Comparison of ENCODE assay signal across 15 cellular contexts in the genomic region with DNA sequence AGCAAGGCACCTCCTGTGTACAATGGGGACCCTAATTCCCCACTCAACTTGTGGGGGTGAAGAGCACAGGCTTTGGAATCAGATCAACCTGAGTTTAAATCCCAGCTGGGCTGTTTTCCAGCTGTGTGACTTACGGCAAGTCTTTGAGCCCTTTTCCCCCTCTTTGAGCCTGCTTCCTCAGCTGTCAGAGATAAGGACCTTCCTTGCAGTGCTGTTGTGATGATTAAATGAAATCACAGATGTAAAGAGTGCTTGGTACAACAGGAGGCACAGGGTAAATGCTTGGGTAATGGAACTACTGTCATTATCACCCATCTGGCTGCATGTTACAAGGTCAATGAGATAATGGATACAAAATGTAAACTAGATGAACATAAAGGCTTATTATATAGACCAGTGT. TPM values are rescaled to one million over a fixed set of nuclear protein-coding genes. Genes with fewer than 3 reads are reported as not detected.
DNase-seq lines count a peak whose midpoint lies in the region; ATAC-seq and TF ChIP-seq lines count a peak whose summit lies in the region.
"Had no signal": no experiment of that assay in that cellular context is flagged by ENCODE, and none has a peak within 500 bp of the region (broad histone marks: within the 10 kb centered on the region; RNA-seq: fewer than 3 reads in every experiment).

No MANE protein-coding gene starts in this region.

- no peaks in the 10 kb centered on the region for H3K27me3 ChIP-seq in CD8-positive, alpha-beta T cell (ENCODE audit: insufficient read depth, low read length)
- no peaks in the 10 kb centered on the region for H3K27me3 ChIP-seq in osteoblast (ENCODE audit: insufficient read depth, low read length)
- H3K27me3 ChIP-seq: SJSA1 had no signal

- H3K36me3 Mint-ChIP-seq in CD8-positive, alpha-beta T cell, result peaks cover 11% of the 10 kb centered on the region
- H3K36me3 Mint-ChIP-seq in chondrocyte (ENCODE audit: low read depth), result peaks cover 1% of the 10 kb centered on the region
- H3K36me3 Mint-ChIP-seq: activated naive CD4-positive, alpha-beta T cell treated with anti-CD3 and anti-CD28 coated beads, Interleukin-2, amount 50 U/mL, for 24 hours had no signal

- no peaks in the 10 kb centered on the region for H3K9me3 ChIP-seq in CD8-positive, alpha-beta T cell (ENCODE audit: low read length)
- H3K9me3 ChIP-seq in osteoblast (ENCODE audit: low read depth, low read length), result no peaks in the 10 kb centered on the region
- H3K9me3 ChIP-seq: SJSA1 had no signal

- no peaks in the 10 kb centered on the region for H3K36me3 ChIP-seq in CD8-positive, alpha-beta T cell (ENCODE audit: insufficient read depth, low read length)
- H3K36me3 ChIP-seq in osteoblast (ENCODE audit: insufficient read depth, low read length), result peaks cover 25% of the 10 kb centered on the region

- peak overlapping the region; percentile 8 for H3K27ac Mint-ChIP-seq in CD8-positive, alpha-beta T cell
- peak overlapping the region; percentile 14 for H3K27ac Mint-ChIP-seq in chondrocyte (ENCODE audit: unreplicated experiment)
- H3K27ac Mint-ChIP-seq: activated naive CD4-positive, alpha-beta T cell treated with anti-CD3 and anti-CD28 coated beads, Interleukin-2, amount 50 U/mL, for 24 hours had no signal

- CTCF ChIA-PET in CD8-positive, alpha-beta T cell (lab: Charles Lee), result no interaction called here

- no peak for TF ChIP-seq CTCF in CD8-positive, alpha-beta T cell (IDR thresholded peaks at IDR 0.05)
- TF ChIP-seq CTCF in chondrocyte (IDR thresholded peaks at IDR 0.05) (no peak), osteoblast (IDR thresholded peaks at IDR 0.05; ENCODE audit: extremely low read depth, low read depth, low read length) (no peak)

- no peak overlapping the region for H3K27ac ChIP-seq in CD8-positive, alpha-beta T cell (ENCODE audit: low read depth, low read length)
- no peak overlapping the region for H3K27ac ChIP-seq in osteoblast (ENCODE audit: low read depth, low read length)
- H3K27ac ChIP-seq: SJSA1, VCaP had no signal

- ATAC-seq in CD8-positive, alpha-beta T cell, result no peak
- ATAC-seq in GM19324 (IDR thresholded peaks at IDR 0.05; ENCODE audit: low FRiP score, unreplicated experiment) (no peak), HG03095 (IDR thresholded peaks at IDR 0.05; ENCODE audit: unreplicated experiment) (no peak)

- no peaks in the 10 kb centered on the region for H3K9me3 Mint-ChIP-seq in CD8-positive, alpha-beta T cell
- H3K9me3 Mint-ChIP-seq in chondrocyte (ENCODE audit: low read depth), result no peaks in the 10 kb centered on the region
- H3K9me3 Mint-ChIP-seq: activated naive CD4-positive, alpha-beta T cell treated with anti-CD3 and anti-CD28 coated beads, Interleukin-2, amount 50 U/mL, for 24 hours; central memory CD8-positive, alpha-beta T cell had no signal

- H3K4me3 Mint-ChIP-seq in CD8-positive, alpha-beta T cell, result no peak overlapping the region
- H3K4me3 Mint-ChIP-seq in chondrocyte (ENCODE audit: unreplicated experiment), result no peak overlapping the region
- H3K4me3 Mint-ChIP-seq: activated naive CD4-positive, alpha-beta T cell treated with anti-CD3 and anti-CD28 coated beads, Interleukin-2, amount 50 U/mL, for 24 hours; central memory CD8-positive, alpha-beta T cell had no signal

- intact Hi-C loops in CD8-positive, alpha-beta T cell (cut with DNase I, micrococcal nuclease), result no loop called here

- peaks cover 7% of the 10 kb centered on the region for H3K4me1 ChIP-seq in CD8-positive, alpha-beta T cell (ENCODE audit: insufficient read depth, low read length)
- peaks cover 33% of the 10 kb centered on the region for H3K4me1 ChIP-seq in osteoblast (ENCODE audit: insufficient read depth, low read length)

- H3K4me1 Mint-ChIP-seq in CD8-positive, alpha-beta T cell (ENCODE audit: low read depth), result peaks cover 17% of the 10 kb centered on the region
- peaks cover 39% of the 10 kb centered on the region for H3K4me1 Mint-ChIP-seq in chondrocyte (ENCODE audit: low read depth)

- H4K20me1 ChIP-seq in osteoblast (ENCODE audit: insufficient read depth, low read length), result peaks cover 13% of the 10 kb centered on the region

- no peak overlapping the region for H3K4me3 ChIP-seq in CD8-positive, alpha-beta T cell (ENCODE audit: low read depth, low read length)
- no peak overlapping the region for H3K4me3 ChIP-seq in osteoblast (ENCODE audit: insufficient read depth, low read length)
- H3K4me3 ChIP-seq: SJSA1 had no signal

- peaks cover 21% of the 10 kb centered on the region for H3K79me2 ChIP-seq in osteoblast (ENCODE audit: insufficient read depth, low read length)

- H3K4me2 ChIP-seq in osteoblast (ENCODE audit: insufficient read depth, low read length), result peak overlapping the region; percentile 32

- H2AFZ ChIP-seq in osteoblast (ENCODE audit: low read length), result no peak overlapping the region

- no peaks in the 10 kb centered on the region for H3K27me3 Mint-ChIP-seq in CD8-positive, alpha-beta T cell (ENCODE audit: low read depth)
- H3K27me3 Mint-ChIP-seq in chondrocyte (ENCODE audit: low read depth), result no peaks in the 10 kb centered on the region
- H3K27me3 Mint-ChIP-seq: activated naive CD4-positive, alpha-beta T cell treated with anti-CD3 and anti-CD28 coated beads, Interleukin-2, amount 50 U/mL, for 24 hours; central memory CD8-positive, alpha-beta T cell had no signal

- POLR2A ChIA-PET in CD8-positive, alpha-beta T cell (lab: Charles Lee), result no interaction called here

- no peak for DNase-seq in CD8-positive, alpha-beta T cell
- peak; percentile 73 for DNase-seq in NCI-H524 treated with DMSO at 0.1 percent for 48 hours (lab: John Stamatoyannopoulos, UW)
- DNase-seq in chondrocyte (ENCODE audit: low spot score), result no peak
- no peak for DNase-seq in osteoblast (ENCODE audit: insufficient read length, low spot score, missing footprints)
- no peak for DNase-seq in germinal center (ENCODE audit: low spot score)
- DNase-seq in activated gamma-delta T cell treated with Interleukin-2 at 50 U/mL for 16 hours, result no peak
- DNase-seq: NCI-H1092 treated with DMSO at 0.1 percent for 48 hours, NCI-H526 had no signal

RNA-seq across cellular contexts. Expression of gene SNX21, which starts 3.2 kb away (rescaled TPM):
- total RNA-seq in CD8-positive, alpha-beta T cell, result under 1 TPM; 0.46 to 0.50 TPM
- total RNA-seq in chondrocyte (25.2 to 27.7 TPM (median 26.5 TPM) in 3 replicates), osteoblast (69.0 and 101 TPM in 2 replicates)

RNA-seq across cellular contexts. Expression of gene TNNC2, which starts 9.7 kb away (rescaled TPM):
- under 1 TPM; 0.67 to 0.79 TPM for total RNA-seq in CD8-positive, alpha-beta T cell
- 0.46 to 0.63 TPM (median 0.52 TPM) in 3 replicates for total RNA-seq in chondrocyte
- total RNA-seq in osteoblast, result 0.29 and 0.36 TPM in 2 replicates
- total RNA-seq: Daoy, SJSA1 had no signal

RNA-seq across cellular contexts. Expression of gene ACOT8, which starts 20.4 kb away (rescaled TPM):
- total RNA-seq in CD8-positive, alpha-beta T cell, result 10 to 100 TPM; 14.5 to 17.0 TPM
- total RNA-seq in chondrocyte (14.2 to 22.8 TPM (median 15.9 TPM) in 3 replicates), osteoblast (29.8 and 31.8 TPM in 2 replicates)

RNA-seq across cellular contexts. Expression of gene ZSWIM3, which starts 20.6 kb away (rescaled TPM):
- total RNA-seq in CD8-positive, alpha-beta T cell, result under 1 TPM; 0.30 to 0.58 TPM
- total RNA-seq in chondrocyte (3.4 to 4.9 TPM (median 3.9 TPM) in 3 replicates), osteoblast (4.7 and 5.3 TPM in 2 replicates)

RNA-seq across cellular contexts. Expression of gene UBE2C, which starts 24.4 kb away (rescaled TPM):
- under 1 TPM in 1 of 2 experiments, not detected in 1; 0.60 TPM for total RNA-seq in CD8-positive, alpha-beta T cell
- 12.8 to 17.2 TPM (median 15.3 TPM) in 3 replicates for total RNA-seq in chondrocyte
- total RNA-seq in osteoblast, result 2.5 and 2.7 TPM in 2 replicates

Comparison
In these comparisons a context has a peak if more than half of its experiments do, and no peak if none do; other contexts are left out.
1. RNA of gene SNX21, which starts 3.2 kb away (total RNA-seq): 69.0 to 101 TPM in osteoblast and 25.2 to 27.7 TPM in chondrocyte; 0.46 to 0.50 TPM in CD8-positive, alpha-beta T cell; every median in the first group is over 10 times any median in the second.